Comparison of ENCODE assay signal across 1 cellular context in genomic region chr1:147233903-147234302, GRCh38. TPM values are rescaled to one million over a fixed set of nuclear protein-coding genes. Genes with fewer than 3 reads are reported as not detected.
"Had no signal": no experiment of that assay in that cellular context is flagged by ENCODE, and none has a peak within 500 bp of the region (broad histone marks: within the 10 kb centered on the region; RNA-seq: fewer than 3 reads in every experiment).

No MANE protein-coding gene starts in this region.

RNA-seq across cellular contexts. Expression of gene FMO5, which starts 8.8 kb away (rescaled TPM):
- total RNA-seq: SJCRH30 had no signal
